In the genomic region with DNA sequence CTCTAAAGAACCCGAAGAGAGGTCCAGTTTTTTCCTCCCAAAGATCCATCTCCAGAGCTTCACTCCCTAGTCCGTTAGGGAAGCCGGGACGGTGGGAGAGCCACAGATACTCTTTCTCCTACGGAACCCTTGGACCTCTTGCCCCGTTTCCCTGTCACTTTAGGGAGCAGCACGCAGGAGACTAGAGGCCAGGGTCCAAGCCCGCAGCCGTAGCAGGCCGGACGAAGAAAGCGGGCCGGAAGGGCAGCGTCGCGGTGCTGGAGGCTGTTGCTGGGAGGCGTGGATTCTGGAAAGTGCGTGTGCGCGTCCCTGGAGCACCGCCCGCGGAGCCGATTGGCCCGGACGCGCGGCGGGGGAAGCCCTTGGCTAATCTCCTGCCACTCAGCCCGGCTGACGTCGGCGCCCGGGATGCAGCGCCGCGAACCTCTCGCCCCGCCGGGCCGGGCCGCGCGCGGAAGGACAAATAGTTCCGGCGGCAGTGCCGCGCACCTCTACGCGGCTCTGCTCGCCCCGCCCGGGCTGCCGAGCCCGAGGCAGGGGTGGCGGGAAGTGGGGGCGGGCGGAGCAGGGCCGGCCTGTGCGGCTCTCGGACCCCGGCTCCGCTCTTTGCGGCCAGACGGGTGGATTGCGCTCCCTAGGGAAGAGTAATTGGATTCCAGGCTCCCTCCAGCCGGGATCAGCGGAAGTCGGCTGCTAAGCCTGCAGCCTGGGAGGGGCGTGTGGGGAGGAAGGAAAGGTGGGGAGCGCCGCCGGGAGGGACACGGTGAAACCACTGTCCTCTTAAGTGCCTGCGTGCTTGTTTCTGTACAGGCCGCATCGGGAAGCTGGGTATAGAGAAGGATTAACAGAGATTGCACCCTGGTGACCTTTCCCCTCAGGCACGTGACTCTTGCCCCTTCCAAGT, we compare ENCODE assay signal across 8 cellular contexts. TPM values are rescaled to one million over a fixed set of nuclear protein-coding genes. Genes with fewer than 3 reads are reported as not detected.
DNase-seq lines count a peak whose midpoint lies in the region; ATAC-seq and TF ChIP-seq lines count a peak whose summit lies in the region.

No MANE protein-coding gene starts in this region.

- peaks cover 2% of the 10 kb centered on the region for H3K36me3 Mint-ChIP-seq in activated naive CD8-positive, alpha-beta T cell treated with anti-CD3 and anti-CD28 coated beads for 36 hours
- H3K36me3 Mint-ChIP-seq in osteocyte (ENCODE audit: unreplicated experiment) = no peaks in the 10 kb centered on the region

- H3K9me3 ChIP-seq in thoracic aorta = no peaks in the 10 kb centered on the region

- intact Hi-C loops in Right ventricle myocardium inferior (cut with DNase I) = loop anchor here (1.0 to 10.0 kb wide), 4 partner anchors 31 to 328 kb away; a partner anchor contains a TSS

- peak overlapping the region; percentile 97 to 98 for H3K27ac ChIP-seq in thoracic aorta

- H3K36me3 ChIP-seq in thoracic aorta = no peaks in the 10 kb centered on the region

- DNase-seq in GM10266 (ENCODE audit: extremely low spot score) (peak; percentile 88), NCI-H1048 (lab: John Stamatoyannopoulos, UW) (peak; percentile 58), SKM-1 (lab: John Stamatoyannopoulos, UW; ENCODE audit: unreplicated experiment) (peak; percentile 76), Right ventricle myocardium inferior (ENCODE audit: missing footprints) (peak; percentile 97), osteocyte (ENCODE audit: extremely low spot score, unreplicated experiment) (peak; percentile 97), thoracic aorta (ENCODE audit: low spot score) (peak; percentile 64)
- peak; percentile 89 for DNase-seq in activated naive CD8-positive, alpha-beta T cell treated with anti-CD3 and anti-CD28 coated beads for 36 hours

- ATAC-seq in HG02588 (IDR thresholded peaks at IDR 0.05; ENCODE audit: unreplicated experiment) (peak; percentile 94), Right ventricle myocardium inferior (peak; percentile 98), thoracic aorta (ENCODE audit: insufficient number of reproducible peaks, low FRiP score, low read depth) (peak; percentile 92)

- H3K4me3 ChIP-seq in thoracic aorta = peak overlapping the region; percentile 89

- peaks cover 12 to 21% of the 10 kb centered on the region in 2 donors for H3K4me1 ChIP-seq in thoracic aorta (ENCODE audit: control insufficient read depth in 1 of 2, low read depth in 2 of 2)

- H3K27ac Mint-ChIP-seq in activated naive CD8-positive, alpha-beta T cell treated with anti-CD3 and anti-CD28 coated beads for 36 hours = peak overlapping the region; percentile 81
- H3K27ac Mint-ChIP-seq in osteocyte (ENCODE audit: unreplicated experiment) = peak overlapping the region; percentile 96

- H3K4me1 Mint-ChIP-seq in activated naive CD8-positive, alpha-beta T cell treated with anti-CD3 and anti-CD28 coated beads for 36 hours = peaks cover 17% of the 10 kb centered on the region
- H3K4me1 Mint-ChIP-seq in osteocyte (ENCODE audit: unreplicated experiment) = peaks cover 24% of the 10 kb centered on the region

- TF ChIP-seq CTCF in GM10266 (IDR thresholded peaks at IDR 0.05; ENCODE audit: control insufficient read depth, insufficient read depth, low read depth, missing control alignments) = no peak
- TF ChIP-seq CTCF in osteocyte (IDR thresholded peaks at IDR 0.05) = peak; percentile 36
- TF ChIP-seq CTCF in thoracic aorta (IDR thresholded peaks at IDR 0.05) = no peak

- no peaks in the 10 kb centered on the region for H3K27me3 Mint-ChIP-seq in activated naive CD8-positive, alpha-beta T cell treated with anti-CD3 and anti-CD28 coated beads for 36 hours
- no peaks in the 10 kb centered on the region for H3K27me3 Mint-ChIP-seq in osteocyte (ENCODE audit: unreplicated experiment)

- H3K27me3 ChIP-seq in thoracic aorta (replicated peaks; ENCODE audit: insufficient read depth) = no peaks in the 10 kb centered on the region

- no peaks in the 10 kb centered on the region for H3K9me3 Mint-ChIP-seq in activated naive CD8-positive, alpha-beta T cell treated with anti-CD3 and anti-CD28 coated beads for 36 hours
- H3K9me3 Mint-ChIP-seq in osteocyte (ENCODE audit: unreplicated experiment) = no peaks in the 10 kb centered on the region

- peak overlapping the region; percentile 78 for H3K4me3 Mint-ChIP-seq in activated naive CD8-positive, alpha-beta T cell treated with anti-CD3 and anti-CD28 coated beads for 36 hours
- peak overlapping the region; percentile 83 for H3K4me3 Mint-ChIP-seq in osteocyte (ENCODE audit: unreplicated experiment)

RNA-seq across cellular contexts. Expression of a gene that starts 31.3 kb away (rescaled TPM):
- 10 to 100 TPM; 55.8 to 59.4 TPM for total RNA-seq in activated naive CD8-positive, alpha-beta T cell treated with anti-CD3 and anti-CD28 coated beads for 36 hours
- total RNA-seq in Right ventricle myocardium inferior (46.5 TPM), osteocyte (164 and 170 TPM in 2 replicates), thoracic aorta (100 to 1,000 TPM in 1 of 2 donors, 10 to 100 TPM in 1; 91.8 to 107 TPM)

Comparison
In these comparisons a context has a peak if more than half of its experiments do, and no peak if none do; other contexts are left out.
1. Peak in every context shown above with its lines: DNase-seq, ATAC-seq, H3K4me3 ChIP-seq and H3K27ac ChIP-seq.